In genomic region chr10:77036993-77037734, GRCh38 we compare ENCODE assay signal across 8 cellular contexts.
DNase-seq lines count a peak whose midpoint lies in the region; ATAC-seq and TF ChIP-seq lines count a peak whose summit lies in the region.

No MANE protein-coding gene starts in this region.

- no peaks in the 10 kb centered on the region for H3K4me1 ChIP-seq in Caco-2

- H3K36me3 Mint-ChIP-seq in Caco-2 (ENCODE audit: insufficient read depth, unreplicated experiment): no peaks in the 10 kb centered on the region
- peaks cover 8% of the 10 kb centered on the region for H3K36me3 Mint-ChIP-seq in HFFc6 (ENCODE audit: low read depth)

- DNase-seq in Caco-2 (peak in 1 of 2 experiments; percentile 20), HFFc6 (no peak), left lobe of liver (ENCODE audit: low spot score) (peak; percentile 65), GOT3 (lab: John Stamatoyannopoulos, UW) (no peak), foreskin melanocyte (no peak)

- no TSS peak for BruUV-seq in Caco-2 (replicated peaks; lab: Mats Ljungman, UMichigan)

- CTCF ChIA-PET in Caco-2 (lab: Charles Lee): interaction anchor here (0.9 kb wide), 1 partner anchor 8 kb away, joined by 3 read pairs; no protein-coding TSS in a partner anchor

- TF ChIP-seq CTCF in Caco-2 (IDR thresholded peaks at IDR 0.05; ENCODE audit: insufficient read depth in 1 of 2, low read depth in 1 of 2, low read length in 1 of 2, severe bottlenecking in 1 of 2, unreplicated experiment in 1 of 2) (peak; percentile 36 to 49), HFFc6 (IDR thresholded peaks at IDR 0.05) (peak; percentile 81)

- no peaks in the 10 kb centered on the region for H3K36me3 ChIP-seq in Caco-2 (ENCODE audit: control insufficient read depth, insufficient read depth, low read length)

- no peak overlapping the region for H3K4me3 Mint-ChIP-seq in Caco-2 (ENCODE audit: unreplicated experiment)
- no peak overlapping the region for H3K4me3 Mint-ChIP-seq in HFFc6

- no peaks in the 10 kb centered on the region for H3K4me1 Mint-ChIP-seq in Caco-2 (ENCODE audit: low read depth, unreplicated experiment)
- H3K4me1 Mint-ChIP-seq in HFFc6 (ENCODE audit: low read depth): no peaks in the 10 kb centered on the region

- ATAC-seq in SK-N-SH treated with all-trans-retinoic acid at 6 μM for 48 hours (peak; percentile 52), left lobe of liver (peak; percentile 80), GM19467 (IDR thresholded peaks at IDR 0.05; ENCODE audit: unreplicated experiment) (no peak), GM21737 (IDR thresholded peaks at IDR 0.05; ENCODE audit: unreplicated experiment) (no peak)

- H3K4me3 ChIP-seq in Caco-2 (ENCODE audit: low read depth, low read length): no peak overlapping the region

- H3K27me3 Mint-ChIP-seq in Caco-2 (ENCODE audit: insufficient read depth, unreplicated experiment) (peaks cover 7% of the 10 kb centered on the region), HFFc6 (ENCODE audit: insufficient read depth) (no peaks in the 10 kb centered on the region; the same call in 1 of the 2 replicates)

- no peaks in the 10 kb centered on the region for H3K9me3 Mint-ChIP-seq in Caco-2 (ENCODE audit: unreplicated experiment)
- H3K9me3 Mint-ChIP-seq in HFFc6: no peaks in the 10 kb centered on the region

- no peaks in the 10 kb centered on the region for H3K9me3 ChIP-seq in Caco-2

- intact Hi-C loops in Caco-2 (cut with micrococcal nuclease; ENCODE audit: unreplicated experiment): loop anchor here (5.0 kb wide), 1 partner anchor 75 kb away; no protein-coding TSS in a partner anchor

- POLR2A ChIA-PET in Caco-2 (lab: Charles Lee): no interaction called here

- no peaks in the 10 kb centered on the region for H3K27me3 ChIP-seq in Caco-2 (replicated peaks; ENCODE audit: control insufficient read depth, insufficient read depth, low read length)

- no peak overlapping the region for H3K27ac Mint-ChIP-seq in Caco-2 (ENCODE audit: unreplicated experiment)
- H3K27ac Mint-ChIP-seq in HFFc6: no peak overlapping the region

TF ChIP-seq in SK-N-SH treated with all-trans-retinoic acid at 6 μM for 48 hours, 23 proteins besides CTCF, POLR2A, EP300 and RAD21:
- TF ChIP-seq TOX (CRISPR knock-in tag; IDR thresholded peaks at IDR 0.05; ENCODE audit: borderline replicate concordance) (no peak), TCF4 (CRISPR knock-in tag; IDR thresholded peaks at IDR 0.05; ENCODE audit: borderline replicate concordance) (no peak), ZC3H10 (CRISPR knock-in tag; IDR thresholded peaks at IDR 0.05) (no peak), GLIS3 (CRISPR knock-in tag; IDR thresholded peaks at IDR 0.05) (no peak), RARB (CRISPR knock-in tag; IDR thresholded peaks at IDR 0.05) (no peak), OSR1 (CRISPR knock-in tag; IDR thresholded peaks at IDR 0.05) (no peak), ARNTL (CRISPR knock-in tag; IDR thresholded peaks at IDR 0.05; ENCODE audit: borderline replicate concordance, low read depth) (no peak), ZFP3 (CRISPR knock-in tag; IDR thresholded peaks at IDR 0.05) (no peak), BACH2 (CRISPR knock-in tag; IDR thresholded peaks at IDR 0.05; ENCODE audit: borderline replicate concordance) (no peak), ZFP30 (CRISPR knock-in tag; IDR thresholded peaks at IDR 0.05) (no peak), ISL1 (CRISPR knock-in tag; IDR thresholded peaks at IDR 0.05) (no peak), CSRNP3 (CRISPR knock-in tag; IDR thresholded peaks at IDR 0.05) (no peak), POU6F1 (CRISPR knock-in tag; IDR thresholded peaks at IDR 0.05; ENCODE audit: borderline replicate concordance, low read depth) (no peak), CREB5 (CRISPR knock-in tag; IDR thresholded peaks at IDR 0.05; ENCODE audit: low read depth) (no peak), ESRRG (CRISPR knock-in tag; IDR thresholded peaks at IDR 0.05) (no peak), ZNF565 (CRISPR knock-in tag; conservative IDR thresholded peaks at IDR 0.05; ENCODE audit: low read depth) (no peak), PPARA (CRISPR knock-in tag; IDR thresholded peaks at IDR 0.05; ENCODE audit: borderline replicate concordance) (no peak), CSDC2 (CRISPR knock-in tag; IDR thresholded peaks at IDR 0.05) (no peak)

Comparison
In these comparisons a context has a peak if more than half of its experiments do, and no peak if none do; other contexts are left out.
1. ATAC-seq: peak in SK-N-SH treated with all-trans-retinoic acid at 6 μM for 48 hours (single experiment) and left lobe of liver (single experiment); none in GM19467 (single experiment) and GM21737 (single experiment).